ENCODE assay signal across 31 cellular contexts in the genomic region with DNA sequence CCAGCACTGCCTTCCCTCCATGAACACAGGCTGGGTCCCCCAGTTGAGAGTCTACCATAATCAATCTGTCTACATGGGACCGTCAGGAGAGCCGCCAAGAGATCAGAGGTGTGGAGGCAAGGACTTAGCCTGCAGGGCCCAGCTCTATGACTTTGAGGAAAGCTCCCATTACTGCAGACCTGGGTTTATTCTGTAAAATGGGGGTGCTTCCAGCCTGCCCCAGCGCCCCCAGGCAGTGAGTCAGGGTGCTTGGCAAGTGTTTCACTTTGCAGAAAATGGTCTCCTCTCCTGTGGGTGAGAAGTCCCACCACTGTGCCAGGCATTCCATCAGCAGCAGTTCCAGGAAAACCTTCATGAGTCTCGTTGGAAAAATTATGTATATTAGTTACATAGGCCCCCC.
"Had no signal": no experiment of that assay in that cellular context is flagged by ENCODE, and none has a peak within 500 bp of the region (broad histone marks: within the 10 kb centered on the region; RNA-seq: fewer than 3 reads in every experiment).

No MANE protein-coding gene starts in this region.

- H3K9me3 ChIP-seq: SK-N-SH had no signal

- H3K27me3 ChIP-seq: brain microvascular endothelial cell had no signal

- H3K36me3 ChIP-seq: brain microvascular endothelial cell, WERI-Rb-1 had no signal

- H3K4me3 Mint-ChIP-seq: activated B cell treated with CpG ODN at 0.5 μM for 24 hours; activated naive CD4-positive, alpha-beta T cell treated with anti-CD3 and anti-CD28 coated beads, Interleukin-2, amount 10 ng/mL, durations not matched to agents 7 days and 5 days; activated naive CD8-positive, alpha-beta T cell; activated T-helper 1 cell treated with anti-CD3 and anti-CD28 coated beads, Interleukin-12 subunit alpha, Interleukin-12 subunit beta, Interleukin-2, Interleukin-4 antibody, amounts not matched to agents 30 ng/mL and 10 ng/mL and 1 ng/mL, durations not matched to agents 14 hours and 24 hours and 36 hours; central memory CD8-positive, alpha-beta T cell; dendritic cell treated with granulocyte-macrophage colony-stimulating factor and Interleukin-4, amounts not matched to agents 40 ng/mL and 50 ng/mL, for 4 days; effector memory CD8-positive, alpha-beta T cell; T-cell; T-helper 1 cell treated with Interleukin-12 subunit alpha and Interleukin-12 subunit beta and Interleukin-4 antibody, amounts not matched to agents 30 μg/mL and 1 μg/mL, for 36 hours had no signal

- H3K27ac Mint-ChIP-seq: activated B cell treated with CpG ODN at 0.5 μM for 24 hours; activated naive CD4-positive, alpha-beta T cell treated with anti-CD3 and anti-CD28 coated beads, Interleukin-2, amount 10 ng/mL, durations not matched to agents 7 days and 5 days; activated naive CD8-positive, alpha-beta T cell; activated T-helper 1 cell treated with anti-CD3 and anti-CD28 coated beads, Interleukin-12 subunit alpha, Interleukin-12 subunit beta, Interleukin-2, Interleukin-4 antibody, amounts not matched to agents 30 ng/mL and 10 ng/mL and 1 ng/mL, durations not matched to agents 14 hours and 24 hours and 36 hours; activated T-helper 2 cell treated with anti-CD3 and anti-CD28 coated beads, Interferon-gamma antibody, Interleukin-2, Interleukin-4, amounts not matched to agents 10 μg/mL and 5 μg/mL and 100 μg/mL, durations not matched to agents 14 hours and 24 hours and 36 hours; dendritic cell treated with granulocyte-macrophage colony-stimulating factor and Interleukin-4, amounts not matched to agents 40 ng/mL and 50 ng/mL, for 4 days; effector memory CD8-positive, alpha-beta T cell; T-cell; T-helper 1 cell treated with Interleukin-12 subunit alpha and Interleukin-12 subunit beta and Interleukin-4 antibody, amounts not matched to agents 30 μg/mL and 1 μg/mL, for 36 hours had no signal

- H3K27me3 Mint-ChIP-seq: activated naive CD4-positive, alpha-beta T cell treated with anti-CD3 and anti-CD28 coated beads, Interleukin-2, amount 10 ng/mL, durations not matched to agents 7 days and 5 days; dendritic cell treated with granulocyte-macrophage colony-stimulating factor and Interleukin-4, amounts not matched to agents 40 ng/mL and 50 ng/mL, for 4 days had no signal

- H3K4me1 Mint-ChIP-seq: activated B cell treated with CpG ODN at 0.5 μM for 24 hours; activated naive CD4-positive, alpha-beta T cell treated with anti-CD3 and anti-CD28 coated beads, Interleukin-2, amount 10 ng/mL, durations not matched to agents 7 days and 5 days; central memory CD8-positive, alpha-beta T cell; T-cell had no signal

- H3K4me3 ChIP-seq: coronary artery, dorsolateral prefrontal cortex had no signal

- DNase-seq: activated B cell treated with CpG ODN at 0.5 μM for 24 hours; activated CD4-positive, alpha-beta T cell treated with anti-CD3 and anti-CD28 coated beads for 48 hours; activated CD4-positive, alpha-beta T cell treated with anti-CD3 and anti-CD28 coated beads, Interleukin-2, amount 50 U/mL, for 1 hour; activated CD4-positive, alpha-beta T cell treated with anti-CD3 and anti-CD28 coated beads, Interleukin-2, amount 50 U/mL, for 48 hours; activated CD8-positive, alpha-beta memory T cell treated with anti-CD3 and anti-CD28 coated beads, Interleukin-2, amount 50 U/mL, for 4 hours; activated effector memory CD4-positive, alpha-beta T cell treated with anti-CD3 and anti-CD28 coated beads, Interleukin-2, amount 50 U/mL, for 16 hours; activated naive CD4-positive, alpha-beta T cell treated with anti-CD3 and anti-CD28 coated beads, Interleukin-2, amount 10 ng/mL, durations not matched to agents 7 days and 5 days; activated T-cell treated with anti-CD3 and anti-CD28 coated beads, Interleukin-2, amount 50 U/mL, for 1 hour; activated T-cell treated with anti-CD3 and anti-CD28 coated beads, Interleukin-2, amount 50 U/mL, for 48 hours; amniotic stem cell; anterior cingulate cortex; brain microvascular endothelial cell; dorsolateral prefrontal cortex; effector CD4-positive, alpha-beta T cell; effector memory CD8-positive, alpha-beta T cell; foreskin fibroblast; glutamatergic neuron; SK-N-SH; SW 1271; T-cell; T-helper 9 cell; WERI-Rb-1 had no signal

- H3K9me3 Mint-ChIP-seq: activated naive CD4-positive, alpha-beta T cell treated with anti-CD3 and anti-CD28 coated beads, Interleukin-2, amount 10 ng/mL, durations not matched to agents 7 days and 5 days; activated T-helper 1 cell treated with anti-CD3 and anti-CD28 coated beads, Interleukin-12 subunit alpha, Interleukin-12 subunit beta, Interleukin-2, Interleukin-4 antibody, amounts not matched to agents 30 ng/mL and 10 ng/mL and 1 ng/mL, durations not matched to agents 14 hours and 24 hours and 36 hours; activated T-helper 2 cell treated with anti-CD3 and anti-CD28 coated beads, Interferon-gamma antibody, Interleukin-2, Interleukin-4, amounts not matched to agents 10 μg/mL and 5 μg/mL and 100 μg/mL, durations not matched to agents 14 hours and 24 hours and 36 hours; central memory CD8-positive, alpha-beta T cell; effector memory CD8-positive, alpha-beta T cell; T-helper 1 cell treated with Interleukin-12 subunit alpha and Interleukin-12 subunit beta and Interleukin-4 antibody, amounts not matched to agents 30 μg/mL and 1 μg/mL, for 36 hours had no signal

- H3K27ac ChIP-seq: brain microvascular endothelial cell, coronary artery, dorsolateral prefrontal cortex, epithelial cell of prostate, WERI-Rb-1 had no signal

- H3K36me3 Mint-ChIP-seq: activated naive CD4-positive, alpha-beta T cell treated with anti-CD3 and anti-CD28 coated beads, Interleukin-2, amount 10 ng/mL, durations not matched to agents 7 days and 5 days; activated naive CD8-positive, alpha-beta T cell; T-cell had no signal

- ATAC-seq: activated CD4-positive, CD25-positive, alpha-beta regulatory T cell treated with anti-CD3 and anti-CD28 coated beads, Interleukin-2, amount 50 U/mL, for 24 hours; effector memory CD8-positive, alpha-beta T cell; T-cell had no signal
